Comparison of ENCODE assay signal across 17 cellular contexts in genomic region chr1:150243003-150243402, GRCh38. TPM values are rescaled to one million over a fixed set of nuclear protein-coding genes. Genes with fewer than 3 reads are reported as not detected.
DNase-seq lines count a peak whose midpoint lies in the region; ATAC-seq and TF ChIP-seq lines count a peak whose summit lies in the region.
"Had no signal": no experiment of that assay in that cellular context is flagged by ENCODE, and none has a peak within 500 bp of the region (broad histone marks: within the 10 kb centered on the region; RNA-seq: fewer than 3 reads in every experiment).

No MANE protein-coding gene starts in this region.

- H3K4me3 ChIP-seq in right atrium auricular region = no peak overlapping the region
- H3K4me3 ChIP-seq in WERI-Rb-1 (ENCODE audit: low read depth, low read length) = no peak overlapping the region
- H3K4me3 ChIP-seq in trophoblast cell (ENCODE audit: low read depth, low read length) = no peak overlapping the region
- H3K4me3 ChIP-seq: A549 had no signal

- H3K79me1 ChIP-seq in trophoblast cell (ENCODE audit: low read length) = no peaks in the 10 kb centered on the region

- WGBS in trophoblast cell (ENCODE audit: extremely low coverage, insufficient coverage, insufficient read length) = no CpG with 5 or more reads among the region's 3 CpGs

- no peaks in the 10 kb centered on the region for H3K9me3 Mint-ChIP-seq in immature natural killer cell
- H3K9me3 Mint-ChIP-seq: CD14-positive monocyte; CD8-positive, alpha-beta T cell had no signal

- no peak overlapping the region for H3K9ac ChIP-seq in trophoblast cell (ENCODE audit: low read length)

- no peak overlapping the region for H2BK120ac ChIP-seq in trophoblast cell (ENCODE audit: insufficient read depth, low read length, poor library complexity)

- no peak overlapping the region for H2BK5ac ChIP-seq in trophoblast cell (ENCODE audit: low read depth, low read length, poor library complexity)

- intact Hi-C loops in Right ventricle myocardium superior (cut with DNase I) = no loop called here

- H2BK12ac ChIP-seq in trophoblast cell (ENCODE audit: low read length) = no peak overlapping the region

- no peak overlapping the region for H3K18ac ChIP-seq in trophoblast cell (ENCODE audit: low read length)

- peak; percentile 30 for DNase-seq in right atrium auricular region (ENCODE audit: low spot score)
- DNase-seq in Right ventricle myocardium superior = no peak
- peak; percentile 6 for DNase-seq in WERI-Rb-1
- peak; percentile 36 for DNase-seq in medulla oblongata (ENCODE audit: extremely low spot score)
- DNase-seq in ecto neural progenitor cell (ENCODE audit: low spot score) = no peak
- no peak for DNase-seq in immature natural killer cell
- DNase-seq in trophoblast cell = no peak
- DNase-seq: BE2C, COR-L47, DMS53 had no signal

- H3K4me2 ChIP-seq in trophoblast cell (ENCODE audit: low read length) = no peak overlapping the region
- H3K4me2 ChIP-seq: A549 had no signal

- no peak overlapping the region for H3K4ac ChIP-seq in trophoblast cell (ENCODE audit: low read depth, low read length)

- H3K23ac ChIP-seq in trophoblast cell (ENCODE audit: low read length) = no peak overlapping the region

- no peak overlapping the region for H4K12ac ChIP-seq in trophoblast cell (ENCODE audit: low read depth, low read length)

- no peaks in the 10 kb centered on the region for H3K36me3 Mint-ChIP-seq in immature natural killer cell
- H3K36me3 Mint-ChIP-seq: CD14-positive monocyte; CD8-positive, alpha-beta T cell had no signal

- no peak overlapping the region for H3K27ac ChIP-seq in right atrium auricular region
- H3K27ac ChIP-seq in WERI-Rb-1 = no peak overlapping the region
- H3K27ac ChIP-seq in trophoblast cell (ENCODE audit: low read depth, low read length) = no peak overlapping the region
- H3K27ac ChIP-seq: A549, HL-60 had no signal

- no peaks in the 10 kb centered on the region for H3K4me1 Mint-ChIP-seq in immature natural killer cell

- H2AK5ac ChIP-seq in trophoblast cell (ENCODE audit: low read length) = no peak overlapping the region

- H3K36me3 ChIP-seq in right atrium auricular region = no peaks in the 10 kb centered on the region
- no peaks in the 10 kb centered on the region for H3K36me3 ChIP-seq in WERI-Rb-1
- H3K36me3 ChIP-seq in trophoblast cell (ENCODE audit: control insufficient read depth in 1 of 2, insufficient read depth in 2 of 2, low read length in 2 of 2) = no peaks in the 10 kb centered on the region
- H3K36me3 ChIP-seq: BE2C had no signal

- ATAC-seq in Right ventricle myocardium superior (ENCODE audit: poor library complexity) = no peak
- ATAC-seq: CD8-positive, alpha-beta T cell; HCT116 had no signal

- H2AFZ ChIP-seq in trophoblast cell (ENCODE audit: insufficient read depth, low read length, poor library complexity) = no peak overlapping the region

- H4K8ac ChIP-seq in trophoblast cell (ENCODE audit: low read depth, low read length) = no peak overlapping the region

- H3K27me3 ChIP-seq in right atrium auricular region (no peaks in the 10 kb centered on the region), WERI-Rb-1 (ENCODE audit: insufficient read depth, low read depth, severe bottlenecking) (no peaks in the 10 kb centered on the region), trophoblast cell (ENCODE audit: insufficient read depth, low read length) (no peaks in the 10 kb centered on the region)
- H3K27me3 ChIP-seq: BE2C had no signal

- H3K14ac ChIP-seq in trophoblast cell (ENCODE audit: low read length) = no peak overlapping the region

- no peaks in the 10 kb centered on the region for H3K9me3 ChIP-seq in right atrium auricular region
- H3K9me3 ChIP-seq in WERI-Rb-1 (ENCODE audit: severe bottlenecking) = no peaks in the 10 kb centered on the region
- no peaks in the 10 kb centered on the region for H3K9me3 ChIP-seq in trophoblast cell (ENCODE audit: insufficient read depth, low read depth, low read length)
- H3K9me3 ChIP-seq: A549, BE2C had no signal

- H4K91ac ChIP-seq in trophoblast cell (ENCODE audit: low read depth, low read length) = no peak overlapping the region

- H3K4me3 Mint-ChIP-seq in immature natural killer cell = no peak overlapping the region
- H3K4me3 Mint-ChIP-seq: CD14-positive monocyte; CD8-positive, alpha-beta T cell had no signal

- H3K27me3 Mint-ChIP-seq in immature natural killer cell (ENCODE audit: low read depth in 3 of 3) = peaks cover 0 to 6% (median 2%) of the 10 kb centered on the region in 3 donors

- TF ChIP-seq CTCF in right atrium auricular region (IDR thresholded peaks at IDR 0.05) (no peak), WERI-Rb-1 (IDR thresholded peaks at IDR 0.05; ENCODE audit: low read depth, low read length) (no peak)

- H3K4me1 ChIP-seq in right atrium auricular region (no peaks in the 10 kb centered on the region), trophoblast cell (ENCODE audit: control insufficient read depth in 1 of 2, insufficient read depth in 2 of 2, low read length in 2 of 2) (no peaks in the 10 kb centered on the region)
- H3K4me1 ChIP-seq: A549, BE2C had no signal

- no peak overlapping the region for H3K27ac Mint-ChIP-seq in immature natural killer cell
- H3K27ac Mint-ChIP-seq: CD8-positive, alpha-beta T cell had no signal

- no peaks in the 10 kb centered on the region for H3K79me2 ChIP-seq in trophoblast cell (ENCODE audit: control insufficient read depth, insufficient read depth, low read length, poor library complexity)

RNA-seq across cellular contexts. Expression of gene ANP32E, which starts 7.1 kb away (rescaled TPM):
- 10 to 100 TPM; 19.0 to 24.5 TPM for total RNA-seq in right atrium auricular region
- 24.9 TPM for total RNA-seq in Right ventricle myocardium superior
- polyA plus RNA-seq in immature natural killer cell = 10 to 100 TPM; 48.5 to 56.0 (median 54.6) TPM
- 51.7 and 51.9 TPM in 2 replicates for polyA plus RNA-seq in trophoblast cell (2013)

RNA-seq across cellular contexts. Expression of gene CA14, which starts 14.6 kb away (rescaled TPM):
- 1 to 10 TPM; 4.2 to 5.7 TPM for total RNA-seq in right atrium auricular region
- total RNA-seq in Right ventricle myocardium superior = 14.0 TPM
- polyA plus RNA-seq in immature natural killer cell = under 1 TPM in 2 of 3 donors, not detected in 1; 0.27 to 0.70 TPM
- polyA plus RNA-seq in trophoblast cell (2013) = 1.8 and 2.0 TPM in 2 replicates
- total RNA-seq: CD8-positive, alpha-beta T cell; Daoy; H4 had no signal
- polyA plus RNA-seq: A549, CD14-positive monocyte had no signal

RNA-seq across cellular contexts. Expression of gene APH1A, which starts 25.8 kb away (rescaled TPM):
- total RNA-seq in right atrium auricular region (10 to 100 TPM; 60.6 to 64.9 TPM), Right ventricle myocardium superior (53.6 TPM)
- polyA plus RNA-seq in immature natural killer cell = 10 to 100 TPM; 64.6 to 99.1 (median 82.1) TPM
- polyA plus RNA-seq in trophoblast cell (2013) = 79.2 and 79.4 TPM in 2 replicates

RNA-seq across cellular contexts. Expression of gene C1orf54, which starts 29.6 kb away (rescaled TPM):
- total RNA-seq in right atrium auricular region (10 to 100 TPM in 1 of 2 donors, 1 to 10 TPM in 1; 9.6 to 10.0 TPM), Right ventricle myocardium superior (8.8 TPM)
- 1 to 10 TPM; 1.9 to 6.9 (median 2.0) TPM for polyA plus RNA-seq in immature natural killer cell
- polyA plus RNA-seq in trophoblast cell (2013) = 1.8 and 2.0 TPM in 2 replicates

RNA-seq across cellular contexts. Expression of gene CIART, which starts 39.4 kb away (rescaled TPM):
- 1 to 10 TPM; 4.0 to 4.2 TPM for total RNA-seq in right atrium auricular region
- 11.8 TPM for total RNA-seq in Right ventricle myocardium superior
- not detected for polyA plus RNA-seq in immature natural killer cell
- polyA plus RNA-seq in trophoblast cell (2013) = 0.79 and 0.83 TPM in 2 replicates
- total RNA-seq: Daoy had no signal
- polyA plus RNA-seq: CD14-positive monocyte had no signal

Comparison
In these comparisons a context has a peak if more than half of its experiments do, and no peak if none do; other contexts are left out.
1. DNase-seq: peak in right atrium auricular region (single experiment), WERI-Rb-1 (single experiment) and medulla oblongata (single experiment); none in Right ventricle myocardium superior (single experiment), ecto neural progenitor cell (single experiment), immature natural killer cell (0 of 3) and trophoblast cell (0 of 2).